Comparison of ENCODE assay signal across 1 cellular context in the genomic region with DNA sequence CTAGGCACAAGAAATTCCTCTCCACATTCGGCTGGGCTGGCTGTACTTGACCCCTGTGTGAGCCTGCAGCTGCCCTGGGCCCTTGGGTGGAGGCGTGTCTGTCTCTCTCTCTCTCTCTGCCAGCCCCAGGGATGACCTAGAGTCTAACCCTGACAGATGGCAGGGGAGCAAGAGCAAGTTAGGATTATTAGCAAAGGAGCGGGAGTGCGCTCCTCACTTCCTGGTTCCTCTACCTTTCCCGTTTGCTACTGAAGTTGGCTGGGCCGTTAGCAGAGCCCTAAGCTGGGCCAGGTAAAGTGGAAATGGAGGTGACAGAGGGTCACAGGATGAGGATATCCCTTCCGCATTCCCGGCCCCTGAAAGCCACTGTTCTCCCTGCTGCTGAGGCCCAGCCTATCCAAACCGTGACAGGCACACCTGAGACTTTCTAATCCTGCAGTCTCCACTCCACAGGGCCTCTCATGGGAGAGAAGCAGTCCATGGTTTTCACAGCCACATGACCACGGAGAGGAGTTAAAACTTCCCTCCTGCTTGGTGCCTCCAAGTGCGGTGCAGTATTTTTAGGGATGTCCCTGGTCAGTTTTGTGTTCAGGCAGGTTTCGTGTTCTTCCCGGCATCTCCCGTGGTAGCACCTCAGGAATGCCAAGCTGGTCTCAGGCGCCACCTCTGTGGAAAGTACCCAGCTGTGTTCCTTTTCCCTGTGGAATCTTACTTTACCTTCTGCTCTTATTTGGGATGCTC.
TF ChIP-seq lines count a peak whose summit lies in the region.

No MANE protein-coding gene starts in this region.

TF ChIP-seq in SK-N-SH treated with all-trans-retinoic acid at 6 μM for 48 hours, 23 proteins besides CTCF, POLR2A, EP300 and RAD21 (continued from another document):
- TF ChIP-seq, protein P1, sequence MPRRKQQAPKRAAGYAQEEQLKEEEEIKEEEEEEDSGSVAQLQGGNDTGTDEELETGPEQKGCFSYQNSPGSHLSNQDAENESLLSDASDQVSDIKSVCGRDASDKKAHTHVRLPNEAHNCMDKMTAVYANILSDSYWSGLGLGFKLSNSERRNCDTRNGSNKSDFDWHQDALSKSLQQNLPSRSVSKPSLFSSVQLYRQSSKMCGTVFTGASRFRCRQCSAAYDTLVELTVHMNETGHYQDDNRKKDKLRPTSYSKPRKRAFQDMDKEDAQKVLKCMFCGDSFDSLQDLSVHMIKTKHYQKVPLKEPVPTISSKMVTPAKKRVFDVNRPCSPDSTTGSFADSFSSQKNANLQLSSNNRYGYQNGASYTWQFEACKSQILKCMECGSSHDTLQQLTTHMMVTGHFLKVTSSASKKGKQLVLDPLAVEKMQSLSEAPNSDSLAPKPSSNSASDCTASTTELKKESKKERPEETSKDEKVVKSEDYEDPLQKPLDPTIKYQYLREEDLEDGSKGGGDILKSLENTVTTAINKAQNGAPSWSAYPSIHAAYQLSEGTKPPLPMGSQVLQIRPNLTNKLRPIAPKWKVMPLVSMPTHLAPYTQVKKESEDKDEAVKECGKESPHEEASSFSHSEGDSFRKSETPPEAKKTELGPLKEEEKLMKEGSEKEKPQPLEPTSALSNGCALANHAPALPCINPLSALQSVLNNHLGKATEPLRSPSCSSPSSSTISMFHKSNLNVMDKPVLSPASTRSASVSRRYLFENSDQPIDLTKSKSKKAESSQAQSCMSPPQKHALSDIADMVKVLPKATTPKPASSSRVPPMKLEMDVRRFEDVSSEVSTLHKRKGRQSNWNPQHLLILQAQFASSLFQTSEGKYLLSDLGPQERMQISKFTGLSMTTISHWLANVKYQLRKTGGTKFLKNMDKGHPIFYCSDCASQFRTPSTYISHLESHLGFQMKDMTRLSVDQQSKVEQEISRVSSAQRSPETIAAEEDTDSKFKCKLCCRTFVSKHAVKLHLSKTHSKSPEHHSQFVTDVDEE (CRISPR knock-in tag; IDR thresholded peaks at IDR 0.05): no peak
- TF ChIP-seq, protein P2, sequence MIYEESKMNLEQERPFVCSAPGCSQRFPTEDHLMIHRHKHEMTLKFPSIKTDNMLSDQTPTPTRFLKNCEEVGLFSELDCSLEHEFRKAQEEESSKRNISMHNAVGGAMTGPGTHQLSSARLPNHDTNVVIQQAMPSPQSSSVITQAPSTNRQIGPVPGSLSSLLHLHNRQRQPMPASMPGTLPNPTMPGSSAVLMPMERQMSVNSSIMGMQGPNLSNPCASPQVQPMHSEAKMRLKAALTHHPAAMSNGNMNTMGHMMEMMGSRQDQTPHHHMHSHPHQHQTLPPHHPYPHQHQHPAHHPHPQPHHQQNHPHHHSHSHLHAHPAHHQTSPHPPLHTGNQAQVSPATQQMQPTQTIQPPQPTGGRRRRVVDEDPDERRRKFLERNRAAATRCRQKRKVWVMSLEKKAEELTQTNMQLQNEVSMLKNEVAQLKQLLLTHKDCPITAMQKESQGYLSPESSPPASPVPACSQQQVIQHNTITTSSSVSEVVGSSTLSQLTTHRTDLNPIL (CRISPR knock-in tag; IDR thresholded peaks at IDR 0.05; ENCODE audit: low read depth): no peak
- TF ChIP-seq ZNF565 (CRISPR knock-in tag; conservative IDR thresholded peaks at IDR 0.05; ENCODE audit: low read depth): no peak
- TF ChIP-seq RARB (CRISPR knock-in tag; IDR thresholded peaks at IDR 0.05): no peak
- no peak for TF ChIP-seq ZNF8 (CRISPR knock-in tag; IDR thresholded peaks at IDR 0.05)
- TF ChIP-seq, protein P3, sequence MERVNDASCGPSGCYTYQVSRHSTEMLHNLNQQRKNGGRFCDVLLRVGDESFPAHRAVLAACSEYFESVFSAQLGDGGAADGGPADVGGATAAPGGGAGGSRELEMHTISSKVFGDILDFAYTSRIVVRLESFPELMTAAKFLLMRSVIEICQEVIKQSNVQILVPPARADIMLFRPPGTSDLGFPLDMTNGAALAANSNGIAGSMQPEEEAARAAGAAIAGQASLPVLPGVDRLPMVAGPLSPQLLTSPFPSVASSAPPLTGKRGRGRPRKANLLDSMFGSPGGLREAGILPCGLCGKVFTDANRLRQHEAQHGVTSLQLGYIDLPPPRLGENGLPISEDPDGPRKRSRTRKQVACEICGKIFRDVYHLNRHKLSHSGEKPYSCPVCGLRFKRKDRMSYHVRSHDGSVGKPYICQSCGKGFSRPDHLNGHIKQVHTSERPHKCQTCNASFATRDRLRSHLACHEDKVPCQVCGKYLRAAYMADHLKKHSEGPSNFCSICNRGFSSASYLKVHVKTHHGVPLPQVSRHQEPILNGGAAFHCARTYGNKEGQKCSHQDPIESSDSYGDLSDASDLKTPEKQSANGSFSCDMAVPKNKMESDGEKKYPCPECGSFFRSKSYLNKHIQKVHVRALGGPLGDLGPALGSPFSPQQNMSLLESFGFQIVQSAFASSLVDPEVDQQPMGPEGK (CRISPR knock-in tag; IDR thresholded peaks at IDR 0.05; ENCODE audit: borderline replicate concordance): no peak
- TF ChIP-seq ZFP30 (CRISPR knock-in tag; IDR thresholded peaks at IDR 0.05): no peak
- TF ChIP-seq SNAI2 (CRISPR knock-in tag; IDR thresholded peaks at IDR 0.05): no peak
- TF ChIP-seq GLIS3 (CRISPR knock-in tag; IDR thresholded peaks at IDR 0.05): no peak
- TF ChIP-seq TCF4 (CRISPR knock-in tag; IDR thresholded peaks at IDR 0.05; ENCODE audit: borderline replicate concordance): no peak
- TF ChIP-seq BACH2 (CRISPR knock-in tag; IDR thresholded peaks at IDR 0.05; ENCODE audit: borderline replicate concordance): no peak
